In genomic region chr2:180328795-180329422, GRCh38 we compare ENCODE assay signal across 25 cellular contexts.
"Had no signal": no experiment of that assay in that cellular context is flagged by ENCODE, and none has a peak within 500 bp of the region (broad histone marks: within the 10 kb centered on the region; RNA-seq: fewer than 3 reads in every experiment).

No MANE protein-coding gene starts in this region.

- H3K27ac ChIP-seq: colonic mucosa, esophagus muscularis mucosa, foreskin keratinocyte, heart right ventricle, lower lobe of right lung, psoas muscle, sigmoid colon, stomach, thyroid gland, vagina had no signal

- H3K4me3 Mint-ChIP-seq: dendritic cell treated with granulocyte-macrophage colony-stimulating factor and Interleukin-4, amounts not matched to agents 40 ng/mL and 50 ng/mL, for 4 days; immature natural killer cell; natural killer cell; stimulated activated effector memory CD8-positive, alpha-beta T cell treated with anti-CD3 and anti-CD28 coated beads, Interleukin-12 subunit alpha, Interleukin-12 subunit beta, amount 100 ng/mL, for 72 hours had no signal

- H3K36me3 ChIP-seq: colonic mucosa, esophagus muscularis mucosa, heart right ventricle, lower lobe of right lung, sigmoid colon, stomach, thyroid gland, vagina had no signal

- DNase-seq: colonic mucosa; effector CD8-positive, alpha-beta T cell; foreskin keratinocyte; glutamatergic neuron; heart right ventricle; hippocampal formation; immature natural killer cell; islet precursor cell; left ventricle myocardium superior; lower lobe of right lung; natural killer cell; posterior cingulate gyrus; psoas muscle; right cardiac atrium; sigmoid colon; stimulated activated CD4-positive, alpha-beta T cell treated with anti-CD3 and anti-CD28 coated beads, Interleukin-2, amount 100 ng/mL, for 24 hours; stimulated activated CD4-positive, alpha-beta T cell treated with anti-CD3 and anti-CD28 coated beads, Interleukin-4, amount 100 ng/mL, for 24 hours; stimulated activated naive CD4-positive, alpha-beta T cell treated with Interleukin-2 at 50 U/mL for 16 hours; stomach; thyroid gland; trophoblast cell had no signal

- H3K4me3 ChIP-seq: colonic mucosa, esophagus muscularis mucosa, heart right ventricle, lower lobe of right lung, psoas muscle, sigmoid colon, stomach, thyroid gland, vagina had no signal

- H3K27me3 ChIP-seq: colonic mucosa, esophagus muscularis mucosa, foreskin keratinocyte, heart right ventricle, sigmoid colon, stomach, thyroid gland, vagina had no signal

- H3K27ac Mint-ChIP-seq: dendritic cell treated with granulocyte-macrophage colony-stimulating factor and Interleukin-4, amounts not matched to agents 40 ng/mL and 50 ng/mL, for 4 days; immature natural killer cell; natural killer cell; stimulated activated effector memory CD8-positive, alpha-beta T cell treated with anti-CD3 and anti-CD28 coated beads, Interleukin-12 subunit alpha, Interleukin-12 subunit beta, amount 100 ng/mL, for 72 hours had no signal

- H3K27me3 Mint-ChIP-seq: dendritic cell treated with granulocyte-macrophage colony-stimulating factor and Interleukin-4, amounts not matched to agents 40 ng/mL and 50 ng/mL, for 4 days had no signal

- H3K4me1 Mint-ChIP-seq: immature natural killer cell; natural killer cell; stimulated activated effector memory CD8-positive, alpha-beta T cell treated with anti-CD3 and anti-CD28 coated beads, Interleukin-12 subunit alpha, Interleukin-12 subunit beta, amount 100 ng/mL, for 72 hours had no signal

- H3K9me3 Mint-ChIP-seq: stimulated activated effector memory CD8-positive, alpha-beta T cell treated with anti-CD3 and anti-CD28 coated beads, Interleukin-12 subunit alpha, Interleukin-12 subunit beta, amount 100 ng/mL, for 72 hours had no signal

- H3K36me3 Mint-ChIP-seq: natural killer cell; stimulated activated effector memory CD8-positive, alpha-beta T cell treated with anti-CD3 and anti-CD28 coated beads, Interleukin-12 subunit alpha, Interleukin-12 subunit beta, amount 100 ng/mL, for 72 hours had no signal

- H3K9me3 ChIP-seq: colonic mucosa, esophagus muscularis mucosa, lower lobe of right lung, psoas muscle, sigmoid colon, thyroid gland, vagina had no signal

- ATAC-seq: foreskin keratinocyte; heart right ventricle; left ventricle myocardium superior; lower lobe of right lung; natural killer cell; psoas muscle; right cardiac atrium; stimulated activated effector memory CD8-positive, alpha-beta T cell treated with anti-CD3 and anti-CD28 coated beads, Interleukin-12 subunit alpha, Interleukin-12 subunit beta, amount 100 ng/mL, for 72 hours had no signal

- H3K4me1 ChIP-seq: colonic mucosa, esophagus muscularis mucosa, foreskin keratinocyte, heart right ventricle, lower lobe of right lung, psoas muscle, sigmoid colon, stomach, thyroid gland, vagina had no signal
